Comparison of ENCODE assay signal across 8 cellular contexts in the genomic region with DNA sequence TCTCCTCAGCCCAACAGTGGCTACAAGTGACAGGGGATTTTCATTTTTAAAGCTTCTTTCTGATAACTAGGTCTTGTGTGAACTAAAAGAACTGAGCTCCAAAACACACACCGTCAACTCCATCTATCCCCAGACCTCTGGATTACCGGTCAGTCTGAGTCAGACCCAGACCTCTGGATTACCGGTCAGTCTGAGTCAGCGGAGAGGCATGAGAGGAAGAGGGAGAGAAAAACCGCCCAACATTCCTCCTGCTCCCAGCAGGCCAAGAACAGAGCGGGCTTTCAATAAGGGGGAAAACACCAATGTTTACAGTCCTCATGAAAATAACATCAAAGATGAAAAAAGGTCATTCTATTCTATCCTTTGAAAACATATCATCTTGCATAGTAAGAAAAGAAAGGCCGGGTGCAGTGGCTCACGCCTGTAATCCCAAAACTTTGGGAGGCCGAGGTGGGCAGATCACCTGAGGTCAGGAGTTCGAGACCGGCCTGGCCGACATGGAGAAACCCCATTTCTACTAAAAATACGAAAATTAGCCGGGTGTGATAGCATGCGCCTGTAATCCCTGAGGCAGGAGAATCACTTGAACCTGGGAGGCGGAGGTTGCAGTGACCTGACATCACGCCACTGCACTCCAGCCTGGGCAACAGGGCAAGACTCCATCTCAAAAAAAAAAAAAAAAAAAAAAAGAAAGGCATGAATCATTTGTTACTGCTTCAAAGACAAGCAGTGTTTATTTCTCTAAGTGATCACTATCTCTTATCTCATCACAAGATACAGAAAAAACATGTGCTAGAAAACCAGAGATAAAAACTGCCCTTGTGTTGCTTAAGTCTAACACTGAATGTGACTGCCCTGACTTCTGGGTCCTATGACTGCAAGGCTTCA. TPM values are rescaled to one million over a fixed set of nuclear protein-coding genes. Genes with fewer than 3 reads are reported as not detected.
DNase-seq lines count a peak whose midpoint lies in the region; ATAC-seq and TF ChIP-seq lines count a peak whose summit lies in the region.

No MANE protein-coding gene starts in this region.

- H3K27ac ChIP-seq in Panc1 (ENCODE audit: low read length) (peak overlapping the region; percentile 95), dorsolateral prefrontal cortex (peak overlapping the region in 47 of 59 donors; percentile 1 to 94 (median 65))
- peak overlapping the region; percentile 81 for H3K27ac ChIP-seq in naive thymus-derived CD4-positive, alpha-beta T cell (ENCODE audit: low read depth, low read length)

- H3K4me1 Mint-ChIP-seq in Caco-2 (ENCODE audit: low read depth, unreplicated experiment): peaks cover 46% of the 10 kb centered on the region
- peaks cover 66 to 82% (median 75%) of the 10 kb centered on the region in 7 donors for H3K4me1 Mint-ChIP-seq in naive thymus-derived CD4-positive, alpha-beta T cell

- H3K27ac Mint-ChIP-seq in Caco-2 (ENCODE audit: unreplicated experiment): peak overlapping the region; percentile 89
- peak overlapping the region; percentile 64 to 92 (median 83) for H3K27ac Mint-ChIP-seq in naive thymus-derived CD4-positive, alpha-beta T cell

- ATAC-seq in Panc1 (peak; percentile 74), GM19397 (IDR thresholded peaks at IDR 0.05; ENCODE audit: unreplicated experiment) (no peak), GM21737 (IDR thresholded peaks at IDR 0.05; ENCODE audit: unreplicated experiment) (no peak), HG02588 (IDR thresholded peaks at IDR 0.05; ENCODE audit: unreplicated experiment) (no peak)
- ATAC-seq in naive thymus-derived CD4-positive, alpha-beta T cell: no peak

- H3K27me3 Mint-ChIP-seq in Caco-2 (ENCODE audit: insufficient read depth, unreplicated experiment): no peaks in the 10 kb centered on the region
- H3K27me3 Mint-ChIP-seq in naive thymus-derived CD4-positive, alpha-beta T cell: no peaks in the 10 kb centered on the region

- H3K27me3 ChIP-seq in Caco-2 (replicated peaks; ENCODE audit: control insufficient read depth, insufficient read depth, low read length) (no peaks in the 10 kb centered on the region), Panc1 (ENCODE audit: control insufficient read depth, insufficient read depth, low read length) (no peaks in the 10 kb centered on the region), dorsolateral prefrontal cortex (no peaks in the 10 kb centered on the region)
- H3K27me3 ChIP-seq in naive thymus-derived CD4-positive, alpha-beta T cell (ENCODE audit: control insufficient read depth in 2 of 2, insufficient read depth in 2 of 2, low read length in 2 of 2): no peaks in the 10 kb centered on the region

- H3K4me3 ChIP-seq in Caco-2 (ENCODE audit: low read depth, low read length): peak overlapping the region; percentile 8; the same call in 1 of the 2 replicates
- peak overlapping the region; percentile 81 to 85 for H3K4me3 ChIP-seq in Panc1 (ENCODE audit: low read depth in 2 of 2, low read length in 2 of 2)
- peak overlapping the region in 18 of 59 donors; percentile 2 to 94 (median 80) for H3K4me3 ChIP-seq in dorsolateral prefrontal cortex
- H3K4me3 ChIP-seq in naive thymus-derived CD4-positive, alpha-beta T cell (ENCODE audit: low read length): peak overlapping the region; percentile 25

- TF ChIP-seq CTCF in Caco-2 (IDR thresholded peaks at IDR 0.05; ENCODE audit: insufficient read depth in 1 of 2, low read depth in 1 of 2, low read length in 1 of 2, severe bottlenecking in 1 of 2, unreplicated experiment in 1 of 2) (no peak), Panc1 (IDR thresholded peaks at IDR 0.05) (no peak), dorsolateral prefrontal cortex (IDR thresholded peaks at IDR 0.05 in 54 of 56, conservative IDR thresholded peaks at IDR 0.05 in 2 of 56; ENCODE audit: low read depth in 1 of 56, partially characterized antibody in 56 of 56) (no peak)

- intact Hi-C loops in Caco-2 (cut with micrococcal nuclease; ENCODE audit: unreplicated experiment) (loop anchor here (1.0 to 10.0 kb wide), 4 partner anchors 21 to 535 kb away; partner anchors contain the start of genes CFAP410 and SUMO3), Panc1 (cut with micrococcal nuclease; ENCODE audit: unreplicated experiment) (loop anchor here (10.0 kb wide), 1 partner anchor 55 kb away; the partner anchor contains the start of gene ITGB2), dorsolateral prefrontal cortex (cut with DNase I) (loop anchor here (5.0 to 10.0 kb wide), 6 partner anchors 53 to 525 kb away; partner anchors contain the start of genes SUMO3 (in 2 of the 2) and UBE2G2 (in 2 of the 2))
- intact Hi-C loops in naive thymus-derived CD4-positive, alpha-beta T cell (cut with micrococcal nuclease): loop anchor here in 1 of 2 donors (5.0 to 10.0 kb wide), 4 partner anchors 57 to 1895 kb away; partner anchors contain the start of gene PKNOX1

- BruUV-seq in Caco-2 (replicated peaks; lab: Mats Ljungman, UMichigan) (no TSS peak), Panc1 (replicated peaks; lab: Mats Ljungman, UMichigan) (no TSS peak)

- no peaks in the 10 kb centered on the region for H3K9me3 Mint-ChIP-seq in Caco-2 (ENCODE audit: unreplicated experiment)
- H3K9me3 Mint-ChIP-seq in naive thymus-derived CD4-positive, alpha-beta T cell: no peaks in the 10 kb centered on the region

- POLR2A ChIA-PET in Caco-2 (lab: Charles Lee) (interaction anchor here (1.0 kb wide), 1 partner anchor 142 kb away, joined by 3 read pairs; no protein-coding TSS in a partner anchor), Panc1 (lab: Charles Lee) (no interaction called here)
- POLR2A ChIA-PET in naive thymus-derived CD4-positive, alpha-beta T cell (lab: Charles Lee): no interaction called here

- peaks cover 57% of the 10 kb centered on the region for H3K4me1 ChIP-seq in Caco-2
- H3K4me1 ChIP-seq in Panc1 (ENCODE audit: control insufficient read depth, insufficient read depth, low read length): peaks cover 53% of the 10 kb centered on the region
- peaks cover 66 to 69% of the 10 kb centered on the region in 2 donors for H3K4me1 ChIP-seq in naive thymus-derived CD4-positive, alpha-beta T cell (ENCODE audit: control insufficient read depth in 2 of 2, insufficient read depth in 2 of 2, low read length in 2 of 2)

- peak overlapping the region; percentile 95 for H3K4me3 Mint-ChIP-seq in Caco-2 (ENCODE audit: unreplicated experiment)
- H3K4me3 Mint-ChIP-seq in naive thymus-derived CD4-positive, alpha-beta T cell: peak overlapping the region; percentile 78 to 96 (median 92)

- in situ Hi-C loops in Panc1 (cut with HindIII; ENCODE audit: low pct_unique_long_range_greater_than_20kb, low sequenced_read_pairs): no loop called here

- DNase-seq in Caco-2: peak; percentile 82 to 89
- DNase-seq in Panc1 (ENCODE audit: low read depth, low spot score): no peak
- DNase-seq in dorsolateral prefrontal cortex: no peak
- DNase-seq in naive thymus-derived CD4-positive, alpha-beta T cell: peak in 1 of 9 donors; percentile 31
- DNase-seq in GM19240 (ENCODE audit: insufficient read length, low spot score): no peak

- CTCF ChIA-PET in Caco-2 (lab: Charles Lee): no interaction called here
- CTCF ChIA-PET in Panc1 (lab: Charles Lee): no interaction called here
- CTCF ChIA-PET in naive thymus-derived CD4-positive, alpha-beta T cell (lab: Charles Lee): interaction anchor here (0.8 kb wide), 1 partner anchor 57 kb away, joined by 3 read pairs; no protein-coding TSS in a partner anchor

- H3K36me3 ChIP-seq in Caco-2 (ENCODE audit: control insufficient read depth, insufficient read depth, low read length) (no peaks in the 10 kb centered on the region; the same call in none of the 2 replicates), Panc1 (ENCODE audit: control insufficient read depth, insufficient read depth, low read length) (no peaks in the 10 kb centered on the region; the same call in 1 of the 2 replicates)
- H3K36me3 ChIP-seq in naive thymus-derived CD4-positive, alpha-beta T cell (ENCODE audit: control insufficient read depth in 2 of 3, insufficient read depth in 3 of 3, low read length in 3 of 3): peaks cover 0 to 9% (median 2%) of the 10 kb centered on the region in 3 experiments

- H3K36me3 Mint-ChIP-seq in Caco-2 (ENCODE audit: insufficient read depth, unreplicated experiment): peaks cover 84% of the 10 kb centered on the region
- H3K36me3 Mint-ChIP-seq in naive thymus-derived CD4-positive, alpha-beta T cell: peaks cover 0 to 14% (median 0%) of the 10 kb centered on the region in 5 donors

- no peaks in the 10 kb centered on the region for H3K9me3 ChIP-seq in Caco-2
- no peaks in the 10 kb centered on the region for H3K9me3 ChIP-seq in Panc1 (ENCODE audit: control insufficient read depth, insufficient read depth, low read depth, low read length)
- no peaks in the 10 kb centered on the region for H3K9me3 ChIP-seq in naive thymus-derived CD4-positive, alpha-beta T cell (ENCODE audit: control insufficient read depth in 2 of 3, low read length in 3 of 3)

RNA-seq across cellular contexts. Expression of gene PTTG1IP, which starts 3.4 kb away (rescaled TPM):
- total RNA-seq in Caco-2 (2022): 296 and 306 TPM in 2 replicates
- total RNA-seq in Panc1 (2021; ENCODE audit: unreplicated experiment): 226 TPM
- 169 TPM for polyA plus RNA-seq in Panc1 (2012; ENCODE audit: insufficient read length)
- 100 to 1,000 TPM in 67 of 120 experiments, 10 to 100 TPM in 53; 59.2 to 243 (median 103) TPM for total RNA-seq in dorsolateral prefrontal cortex
- total RNA-seq in naive thymus-derived CD4-positive, alpha-beta T cell: 100 to 1,000 TPM in 2 of 5 experiments, 10 to 100 TPM in 3; 83.8 to 122 (median 95.6) TPM
- 10 to 100 TPM; 60.9 to 79.8 TPM for polyA plus RNA-seq in naive thymus-derived CD4-positive, alpha-beta T cell

RNA-seq across cellular contexts. Expression of gene ITGB2, which starts 50.6 kb away (rescaled TPM):
- total RNA-seq in Caco-2 (2022): 0.48 and 1.1 TPM in 2 replicates
- total RNA-seq in Panc1 (2021; ENCODE audit: unreplicated experiment): 3.0 TPM
- polyA plus RNA-seq in Panc1 (2012; ENCODE audit: insufficient read length): 3.4 TPM
- total RNA-seq in dorsolateral prefrontal cortex: 100 to 1,000 TPM in 1 of 120 experiments, 10 to 100 TPM in 116, 1 to 10 TPM in 3; 8.2 to 105 (median 26.7) TPM
- total RNA-seq in naive thymus-derived CD4-positive, alpha-beta T cell: 100 to 1,000 TPM; 280 to 877 (median 371) TPM
- polyA plus RNA-seq in naive thymus-derived CD4-positive, alpha-beta T cell: 100 to 1,000 TPM; 459 to 768 TPM

RNA-seq across cellular contexts. Expression of gene SUMO3, which starts 52.2 kb away (rescaled TPM):
- total RNA-seq in Caco-2 (2022) (110 and 118 TPM in 2 replicates), Panc1 (2021; ENCODE audit: unreplicated experiment) (41.4 TPM), dorsolateral prefrontal cortex (100 to 1,000 TPM in 16 of 120 experiments, 10 to 100 TPM in 104; 44.1 to 127 (median 83.9) TPM)
- 55.8 TPM for polyA plus RNA-seq in Panc1 (2012; ENCODE audit: insufficient read length)
- total RNA-seq in naive thymus-derived CD4-positive, alpha-beta T cell: 10 to 100 TPM; 46.9 to 91.7 (median 70.2) TPM
- 10 to 100 TPM; 85.1 to 88.9 TPM for polyA plus RNA-seq in naive thymus-derived CD4-positive, alpha-beta T cell

Comparison
In these comparisons a context has a peak if more than half of its experiments do, and no peak if none do; other contexts are left out.
1. DNase-seq: peak in Caco-2 (2 of 2); none in Panc1 (single experiment), dorsolateral prefrontal cortex (0 of 10) and GM19240 (single experiment).
2. Peak in every context shown above with its lines, with median percentiles within 50 percentile points of each other: H3K27ac ChIP-seq.